In genomic region chr19:19661675-19662251, GRCh38 we compare ENCODE assay signal across 1 cellular context.
TF ChIP-seq lines count a peak whose summit lies in the region.

No MANE protein-coding gene starts in this region.

TF ChIP-seq in A549, 52 proteins besides CTCF, POLR2A, EP300 and RAD21 (continued from another document):
- TF ChIP-seq HOXA7 (CRISPR knock-in tag; IDR thresholded peaks at IDR 0.05) = no peak
- TF ChIP-seq CEBPB (IDR thresholded peaks at IDR 0.05) = no peak
- TF ChIP-seq HOXB13 (CRISPR knock-in tag; IDR thresholded peaks at IDR 0.05; ENCODE audit: low read depth) = no peak
- TF ChIP-seq CBX8 (IDR thresholded peaks at IDR 0.05) = no peak
- no peak for TF ChIP-seq REST (IDR thresholded peaks at IDR 0.05)
- TF ChIP-seq ATOH8 (CRISPR knock-in tag; IDR thresholded peaks at IDR 0.05; ENCODE audit: low read depth) = no peak
- no peak for TF ChIP-seq EHMT2 (IDR thresholded peaks at IDR 0.05; ENCODE audit: low read depth)
